Comparison of ENCODE assay signal across 20 cellular contexts in the genomic region with DNA sequence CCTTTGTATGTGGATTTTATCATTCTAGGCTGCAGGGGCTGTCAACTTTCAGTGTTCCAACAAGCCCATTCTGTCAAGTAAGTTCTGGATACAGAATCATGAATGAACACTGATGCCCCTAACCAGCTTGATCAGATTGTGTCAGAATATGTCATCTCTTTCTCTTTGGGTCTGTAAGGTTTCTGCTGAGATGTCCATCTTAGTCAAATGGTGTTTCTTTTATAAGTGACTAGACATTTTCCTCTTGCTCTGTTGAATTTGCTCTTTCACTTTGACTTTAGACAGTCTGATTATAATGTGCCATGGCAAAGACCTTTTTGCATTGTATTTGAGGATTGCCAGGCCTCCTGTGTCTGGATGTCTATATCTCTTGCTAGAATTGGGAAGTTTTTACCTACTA.
DNase-seq lines count a peak whose midpoint lies in the region; ATAC-seq lines count a peak whose summit lies in the region.
"Had no signal": no experiment of that assay in that cellular context is flagged by ENCODE, and none has a peak within 500 bp of the region (broad histone marks: within the 10 kb centered on the region; RNA-seq: fewer than 3 reads in every experiment).

No MANE protein-coding gene starts in this region.

- H3K27ac Mint-ChIP-seq in activated T-cell treated with anti-CD3 and anti-CD28 coated beads, Interleukin-2, amount 50 U/mL, for 24 hours = peak overlapping the region; percentile 11
- peak overlapping the region; percentile 6 for H3K27ac Mint-ChIP-seq in stimulated activated effector memory CD8-positive, alpha-beta T cell treated with anti-CD3 and anti-CD28 coated beads, Interleukin-12 subunit alpha, Interleukin-12 subunit beta, amount 100 ng/mL, for 72 hours
- H3K27ac Mint-ChIP-seq: CD4-positive, alpha-beta T cell had no signal

- H3K27me3 Mint-ChIP-seq in activated T-cell treated with anti-CD3 and anti-CD28 coated beads, Interleukin-2, amount 50 U/mL, for 24 hours = peaks cover 3% of the 10 kb centered on the region
- H3K27me3 Mint-ChIP-seq: CD4-positive, alpha-beta T cell had no signal

- peaks cover 4% of the 10 kb centered on the region for H3K36me3 Mint-ChIP-seq in activated T-cell treated with anti-CD3 and anti-CD28 coated beads, Interleukin-2, amount 50 U/mL, for 24 hours (ENCODE audit: low read depth)
- H3K36me3 Mint-ChIP-seq in stimulated activated effector memory CD8-positive, alpha-beta T cell treated with anti-CD3 and anti-CD28 coated beads, Interleukin-12 subunit alpha, Interleukin-12 subunit beta, amount 100 ng/mL, for 72 hours = no peaks in the 10 kb centered on the region

- peaks cover 28% of the 10 kb centered on the region for H3K9me3 Mint-ChIP-seq in activated T-cell treated with anti-CD3 and anti-CD28 coated beads, Interleukin-2, amount 50 U/mL, for 24 hours
- H3K9me3 Mint-ChIP-seq in stimulated activated effector memory CD8-positive, alpha-beta T cell treated with anti-CD3 and anti-CD28 coated beads, Interleukin-12 subunit alpha, Interleukin-12 subunit beta, amount 100 ng/mL, for 72 hours = peaks cover 11% of the 10 kb centered on the region

- no peak overlapping the region for H3K4me3 Mint-ChIP-seq in activated T-cell treated with anti-CD3 and anti-CD28 coated beads, Interleukin-2, amount 50 U/mL, for 24 hours
- H3K4me3 Mint-ChIP-seq in stimulated activated effector memory CD8-positive, alpha-beta T cell treated with anti-CD3 and anti-CD28 coated beads, Interleukin-12 subunit alpha, Interleukin-12 subunit beta, amount 100 ng/mL, for 72 hours = no peak overlapping the region
- H3K4me3 Mint-ChIP-seq: CD4-positive, alpha-beta T cell had no signal

- ATAC-seq in GM18868 (IDR thresholded peaks at IDR 0.05; ENCODE audit: unreplicated experiment) = peak; percentile 73
- ATAC-seq in HG02852 (IDR thresholded peaks at IDR 0.05; ENCODE audit: unreplicated experiment) = peak; percentile 70
- ATAC-seq in stimulated activated effector memory CD8-positive, alpha-beta T cell treated with anti-CD3 and anti-CD28 coated beads, Interleukin-12 subunit alpha, Interleukin-12 subunit beta, amount 100 ng/mL, for 72 hours = peak; percentile 89
- ATAC-seq: A549, HCT116 had no signal

- H3K4me1 Mint-ChIP-seq in activated T-cell treated with anti-CD3 and anti-CD28 coated beads, Interleukin-2, amount 50 U/mL, for 24 hours (ENCODE audit: low read depth) = peaks cover 50% of the 10 kb centered on the region
- H3K4me1 Mint-ChIP-seq in stimulated activated effector memory CD8-positive, alpha-beta T cell treated with anti-CD3 and anti-CD28 coated beads, Interleukin-12 subunit alpha, Interleukin-12 subunit beta, amount 100 ng/mL, for 72 hours = peaks cover 43% of the 10 kb centered on the region

- DNase-seq in activated T-cell treated with anti-CD3 and anti-CD28 coated beads, Interleukin-2, amount 50 U/mL, for 24 hours = no peak
- no peak for DNase-seq in activated T-cell treated with anti-CD3 and anti-CD28 coated beads, Interleukin-2, amount 50 U/mL, for 1 hour
- DNase-seq in stimulated activated effector memory CD8-positive, alpha-beta T cell treated with anti-CD3 and anti-CD28 coated beads, Interleukin-12 subunit alpha, Interleukin-12 subunit beta, amount 100 ng/mL, for 72 hours (ENCODE audit: low spot score in 2 of 2) = no peak
- no peak for DNase-seq in COR-L47 (lab: John Stamatoyannopoulos, UW)
- DNase-seq in NCI-H146 treated with DMSO at 0.1 percent for 48 hours (lab: John Stamatoyannopoulos, UW; ENCODE audit: unreplicated experiment) = no peak
- DNase-seq in stimulated activated CD4-positive, alpha-beta T cell treated with anti-CD3 and anti-CD28 coated beads, Interleukin-2, amount 100 ng/mL, for 48 hours = no peak
- DNase-seq: CD4-positive, alpha-beta T cell; DMS53; MG63; NCI-H1105 treated with DMSO at 0.1 percent for 48 hours; NCI-H146; NCI-H2029; NCI-H446; NCI-H524 treated with DMSO at 0.1 percent for 48 hours; NCI-H774; SIG-M5 had no signal
